ENCODE assay signal across 15 cellular contexts in the genomic region with DNA sequence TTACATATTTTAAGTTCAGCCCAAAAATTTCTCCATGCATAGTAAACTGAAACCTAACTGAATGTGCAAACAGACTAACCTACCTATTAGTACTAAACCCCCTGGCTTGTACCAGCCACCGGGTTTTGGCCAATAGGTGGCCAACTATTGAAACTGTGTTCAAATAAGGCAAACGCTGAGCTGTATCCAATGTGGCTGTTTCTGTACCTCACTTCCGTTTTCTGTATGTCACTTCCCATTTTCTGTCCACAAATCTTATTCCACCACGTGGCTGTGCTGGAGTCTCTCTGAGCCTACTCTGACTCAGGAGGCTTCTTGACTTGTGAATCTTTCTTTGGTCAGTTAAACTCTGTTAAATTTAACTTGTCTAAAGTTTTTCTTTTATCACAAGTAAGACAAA. TPM values are rescaled to one million over a fixed set of nuclear protein-coding genes. Genes with fewer than 3 reads are reported as not detected.
DNase-seq lines count a peak whose midpoint lies in the region; ATAC-seq and TF ChIP-seq lines count a peak whose summit lies in the region.
"Had no signal": no experiment of that assay in that cellular context is flagged by ENCODE, and none has a peak within 500 bp of the region (broad histone marks: within the 10 kb centered on the region; RNA-seq: fewer than 3 reads in every experiment).

No MANE protein-coding gene starts in this region.

- no peaks in the 10 kb centered on the region for H3K4me1 ChIP-seq in gastrocnemius medialis
- H3K4me1 ChIP-seq: parathyroid adenoma had no signal

- H3K36me3 ChIP-seq in gastrocnemius medialis: no peaks in the 10 kb centered on the region
- H3K36me3 ChIP-seq: upper lobe of left lung had no signal

- no peak for DNase-seq in activated T-cell treated with anti-CD3 and anti-CD28 coated beads, Interleukin-2, amount 50 U/mL, for 4 hours
- DNase-seq in activated T-cell treated with anti-CD3 and anti-CD28 coated beads for 4 hours: no peak
- peak; percentile 61 for DNase-seq in HT1080 (ENCODE audit: low read depth)
- DNase-seq in RPMI7951 (ENCODE audit: low read depth): peak; percentile 9
- DNase-seq in neural crest cell (ENCODE audit: low read depth, low spot score): no peak
- DNase-seq in gastrocnemius medialis: no peak
- DNase-seq in amygdala (lab: John Stamatoyannopoulos, UW): no peak
- DNase-seq: DND-41, NCI-H2171, PC-3, upper lobe of left lung had no signal

- no peak for TF ChIP-seq POLR2A in gastrocnemius medialis (IDR thresholded peaks at IDR 0.05)

- no peaks in the 10 kb centered on the region for H3K27me3 ChIP-seq in gastrocnemius medialis
- H3K27me3 ChIP-seq: upper lobe of left lung had no signal

- H3K9me3 Mint-ChIP-seq in activated T-cell treated with anti-CD3 and anti-CD28 coated beads, Interleukin-2, amount 50 U/mL, for 4 hours: no peaks in the 10 kb centered on the region
- H3K9me3 Mint-ChIP-seq in neural crest cell: no peaks in the 10 kb centered on the region
- H3K9me3 Mint-ChIP-seq: mesothelial cell of epicardium; T-helper 1 cell treated with Interleukin-12 subunit alpha and Interleukin-12 subunit beta and Interleukin-4 antibody, amounts not matched to agents 30 μg/mL and 1 μg/mL, for 36 hours had no signal

- TF ChIP-seq CTCF in neural crest cell (conservative IDR thresholded peaks at IDR 0.05) (peak; percentile 15), gastrocnemius medialis (IDR thresholded peaks at IDR 0.05 in 4 of 5, conservative IDR thresholded peaks at IDR 0.05 in 1 of 5) (no peak)

- no peak overlapping the region for H3K27ac ChIP-seq in gastrocnemius medialis
- H3K27ac ChIP-seq: parathyroid adenoma, upper lobe of left lung had no signal

- H3K36me3 Mint-ChIP-seq in activated T-cell treated with anti-CD3 and anti-CD28 coated beads, Interleukin-2, amount 50 U/mL, for 4 hours (ENCODE audit: insufficient read depth): no peaks in the 10 kb centered on the region
- H3K36me3 Mint-ChIP-seq in neural crest cell (ENCODE audit: low read depth): no peaks in the 10 kb centered on the region
- H3K36me3 Mint-ChIP-seq: mesothelial cell of epicardium had no signal

- no peaks in the 10 kb centered on the region for H3K27me3 Mint-ChIP-seq in activated T-cell treated with anti-CD3 and anti-CD28 coated beads, Interleukin-2, amount 50 U/mL, for 4 hours (ENCODE audit: low read depth)
- H3K27me3 Mint-ChIP-seq in neural crest cell (ENCODE audit: low read depth): peaks cover 4% of the 10 kb centered on the region

- in situ Hi-C loops in gastrocnemius medialis (cut with MboI; ENCODE audit: low sequenced_read_pairs in 4 of 4): loop anchor here in 2 of 4 donors (10.0 kb wide), 1 partner anchor 90 kb away; no protein-coding TSS in a partner anchor

- peak; percentile 27 to 54 for ATAC-seq in activated T-cell treated with anti-CD3 and anti-CD28 coated beads, Interleukin-2, amount 50 U/mL, for 4 hours
- no peak for ATAC-seq in gastrocnemius medialis
- ATAC-seq in GM21390 (IDR thresholded peaks at IDR 0.05; ENCODE audit: unreplicated experiment): no peak
- ATAC-seq: PC-3 had no signal

- no peak overlapping the region for H3K4me3 Mint-ChIP-seq in activated T-cell treated with anti-CD3 and anti-CD28 coated beads, Interleukin-2, amount 50 U/mL, for 4 hours
- H3K4me3 Mint-ChIP-seq in neural crest cell: no peak overlapping the region
- H3K4me3 Mint-ChIP-seq: mesothelial cell of epicardium; T-helper 1 cell treated with Interleukin-12 subunit alpha and Interleukin-12 subunit beta and Interleukin-4 antibody, amounts not matched to agents 30 μg/mL and 1 μg/mL, for 36 hours had no signal

- intact Hi-C loops in gastrocnemius medialis (cut with DNase I; ENCODE audit: low total_unique reads): no loop called here

- no peak overlapping the region for H3K4me3 ChIP-seq in gastrocnemius medialis
- H3K4me3 ChIP-seq: upper lobe of left lung had no signal

- no peak overlapping the region for H3K27ac Mint-ChIP-seq in neural crest cell (ENCODE audit: unreplicated experiment)
- H3K27ac Mint-ChIP-seq: mesothelial cell of epicardium; T-helper 1 cell treated with Interleukin-12 subunit alpha and Interleukin-12 subunit beta and Interleukin-4 antibody, amounts not matched to agents 30 μg/mL and 1 μg/mL, for 36 hours had no signal

- H3K4me1 Mint-ChIP-seq in activated T-cell treated with anti-CD3 and anti-CD28 coated beads, Interleukin-2, amount 50 U/mL, for 4 hours (ENCODE audit: low read depth): no peaks in the 10 kb centered on the region
- no peaks in the 10 kb centered on the region for H3K4me1 Mint-ChIP-seq in neural crest cell

- no peaks in the 10 kb centered on the region for H3K9me3 ChIP-seq in gastrocnemius medialis
- H3K9me3 ChIP-seq: upper lobe of left lung had no signal

RNA-seq across cellular contexts. Expression of a gene that starts 6.0 kb away (rescaled TPM):
- total RNA-seq in activated T-cell treated with anti-CD3 and anti-CD28 coated beads, Interleukin-2, amount 50 U/mL, for 4 hours: 10 to 100 TPM; 12.9 to 16.7 (median 14.9) TPM
- 16.0 and 19.4 TPM in 2 replicates for total RNA-seq in HT1080 (2014; rRNA removed; shearing (Covaris generic))
- 8.9 and 11.2 TPM in 2 replicates for polyA plus RNA-seq in HT1080 (2015; cell fraction: cytosol; rRNA removed)
- 38.9 and 42.9 TPM in 2 replicates for polyA plus RNA-seq in HT1080 (2015; cell fraction: nucleus; rRNA removed)
- 13.4 and 18.3 TPM in 2 replicates for total RNA-seq in RPMI7951 (2014; rRNA removed; shearing (Covaris generic))
- total RNA-seq in neural crest cell (17.1 and 17.2 TPM in 2 replicates), gastrocnemius medialis (10 to 100 TPM; 26.2 to 55.9 (median 40.7) TPM)

Comparison
In these comparisons a context has a peak if more than half of its experiments do, and no peak if none do; other contexts are left out.
1. ATAC-seq: peak in activated T-cell treated with anti-CD3 and anti-CD28 coated beads, Interleukin-2, amount 50 U/mL, for 4 hours (2 of 2); none in gastrocnemius medialis (0 of 2) and GM21390 (single experiment).
2. DNase-seq: peak in HT1080 (single experiment) and RPMI7951 (single experiment); none in activated T-cell treated with anti-CD3 and anti-CD28 coated beads, Interleukin-2, amount 50 U/mL, for 4 hours (single experiment), activated T-cell treated with anti-CD3 and anti-CD28 coated beads for 4 hours (single experiment), neural crest cell (single experiment), gastrocnemius medialis (0 of 2) and amygdala (0 of 56).